8 cellular contexts compared by ENCODE assay signal in the genomic region with DNA sequence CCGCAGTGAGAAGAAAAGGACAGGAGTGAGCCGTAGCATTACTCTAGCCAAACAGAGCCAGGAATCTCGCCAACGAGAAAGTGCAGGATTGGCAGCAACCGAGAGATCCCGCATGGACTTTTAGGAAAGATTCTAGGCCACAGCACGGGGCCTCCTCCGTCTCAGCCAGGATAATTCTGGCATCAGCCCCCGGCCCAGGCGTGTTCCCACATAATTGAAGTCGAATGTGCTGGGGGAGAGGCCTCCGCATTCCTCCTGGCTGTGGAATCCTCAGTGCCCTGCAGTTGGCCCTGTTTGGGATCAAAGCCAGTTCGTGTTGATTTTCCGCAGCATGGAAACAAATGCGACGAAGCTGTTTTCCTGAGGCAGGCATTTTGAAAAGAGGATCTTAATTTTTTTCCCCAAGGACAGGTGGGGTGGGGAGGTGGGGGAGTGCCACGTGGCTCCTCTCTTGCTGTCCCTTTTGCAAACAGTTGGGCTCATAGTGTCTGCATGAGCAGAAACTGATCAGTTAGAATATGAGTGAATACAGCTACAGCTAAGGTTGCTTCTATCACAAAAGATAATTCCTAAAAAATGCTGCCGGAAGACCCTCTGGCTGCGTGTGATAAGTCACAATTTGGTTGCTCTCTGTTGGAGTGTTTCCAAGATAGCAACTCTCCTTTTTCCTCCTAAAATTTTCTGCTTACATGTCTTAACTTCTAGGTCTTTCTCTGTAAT. TPM values are rescaled to one million over a fixed set of nuclear protein-coding genes. Genes with fewer than 3 reads are reported as not detected.
A peak's percentile ranks its signal among the peaks of the same experiment; 100 is the strongest.
DNase-seq lines count a peak whose midpoint lies in the region; ATAC-seq, FAIRE-seq and TF ChIP-seq lines count a peak whose summit lies in the region.

No MANE protein-coding gene starts in this region.

- H3K18ac ChIP-seq in neuronal stem cell (ENCODE audit: low read length) = peak overlapping the region; percentile 78

- H2BK5ac ChIP-seq in neuronal stem cell (ENCODE audit: low read length) = no peak overlapping the region

- H3K4me2 ChIP-seq in neuronal stem cell (ENCODE audit: insufficient read depth, low read length, poor library complexity, severe bottlenecking) = no peak overlapping the region

- H3K27ac ChIP-seq in neuronal stem cell (replicated peaks; ENCODE audit: low read length) = peak overlapping the region; percentile 84

- peak overlapping the region; percentile 83 for H2AFZ ChIP-seq in neuronal stem cell (ENCODE audit: low read length)

- TF ChIP-seq CTCF in WTC11 (IDR thresholded peaks at IDR 0.05) (no peak), GM10248 (IDR thresholded peaks at IDR 0.05; ENCODE audit: control extremely low read depth, extremely low read depth, low read depth, missing control alignments) (no peak)

- H3K4me3 ChIP-seq in neuronal stem cell (ENCODE audit: low read length in 2 of 2) = peak overlapping the region in 1 of 2 donors; percentile 21

- H4K91ac ChIP-seq in neuronal stem cell (ENCODE audit: low read depth, low read length, poor library complexity) = no peak overlapping the region

- no peak overlapping the region for H2BK120ac ChIP-seq in neuronal stem cell (ENCODE audit: low read depth, low read length)

- no peaks in the 10 kb centered on the region for H3K27me3 ChIP-seq in neuronal stem cell (ENCODE audit: control insufficient read depth in 3 of 3, insufficient read depth in 3 of 3, low read depth in 1 of 3, low read length in 3 of 3)

- no peak for FAIRE-seq in H54 (lab: Jason Lieb, UNC)

- no peak overlapping the region for H2AK5ac ChIP-seq in neuronal stem cell (ENCODE audit: low read depth, low read length)

- H3K4me3 Mint-ChIP-seq in WTC11 = peak overlapping the region; percentile 16; the same call in 1 of the 2 replicates

- peak; percentile 75 for DNase-seq in AG08396 (ENCODE audit: low spot score)
- peak; percentile 68 for DNase-seq in WTC11 (ENCODE audit: low spot score)
- peak; percentile 75 for DNase-seq in cardiac septum (ENCODE audit: low spot score)
- DNase-seq in neuronal stem cell (ENCODE audit: low spot score) = peak; percentile 52
- no peak for DNase-seq in H54 (ENCODE audit: insufficient read length, low spot score)
- DNase-seq in SIG-M5 treated with dmso at 0.1 percent for 504 hours (lab: John Stamatoyannopoulos, UW; ENCODE audit: unreplicated experiment) = no peak
- no peak for DNase-seq in NCI-H524 treated with DMSO at 0.1 percent for 48 hours (lab: John Stamatoyannopoulos, UW)
- DNase-seq in GM10248 (ENCODE audit: extremely low spot score) = no peak

- no peak overlapping the region for H2BK15ac ChIP-seq in neuronal stem cell (ENCODE audit: low read length)

- no peak overlapping the region for H3K9ac ChIP-seq in neuronal stem cell (ENCODE audit: low read depth, low read length, poor library complexity)

- no peak overlapping the region for H3K14ac ChIP-seq in neuronal stem cell (ENCODE audit: low read length)

- no peaks in the 10 kb centered on the region for H3K9me3 Mint-ChIP-seq in WTC11

- peak; percentile 89 for ATAC-seq in WTC11

- H3K36me3 Mint-ChIP-seq in WTC11 = no peaks in the 10 kb centered on the region

- H3K4me1 Mint-ChIP-seq in WTC11 = peaks cover 23% of the 10 kb centered on the region

- H3K79me1 ChIP-seq in neuronal stem cell (ENCODE audit: low read depth, low read length) = no peaks in the 10 kb centered on the region

- H3K27me3 Mint-ChIP-seq in WTC11 (ENCODE audit: low read depth) = no peaks in the 10 kb centered on the region

- no peak for TF ChIP-seq POLR2A in H54 (IDR thresholded peaks at IDR 0.05; ENCODE audit: low read depth, low read length)

- POLR2A ChIA-PET in WTC11 (lab: Charles Lee) = interaction anchor here (1.4 kb wide), 1 partner anchor 12 kb away, joined by 5 read pairs; no protein-coding TSS in a partner anchor
- POLR2A ChIA-PET in GM10248 (lab: Yijun Ruan, JAX) = no interaction called here

- WGBS in neuronal stem cell (ENCODE audit: extremely low coverage in 2 of 2, insufficient read length in 2 of 2, insufficient replicate concordance in 1 of 2), 2 donors = no CpG with 5 or more reads among the region's 19 CpGs

- intact Hi-C loops in cardiac septum (cut with DNase I) = loop anchor here (5.0 kb wide), 1 partner anchor 39 kb away; the partner anchor contains the start of gene ATXN2

- H3K9me3 ChIP-seq in neuronal stem cell (replicated peaks in 1 of 2; ENCODE audit: control insufficient read depth in 2 of 2, insufficient read depth in 1 of 2, low read depth in 1 of 2, low read length in 2 of 2) = no peaks in the 10 kb centered on the region

- CTCF ChIA-PET in WTC11 (lab: Charles Lee) = interaction anchor here (0.6 to 2.0 kb wide), 4 partner anchors 12 to 107 kb away, joined by 3 to 8 read pairs (median 4); no protein-coding TSS in a partner anchor
- CTCF ChIA-PET in GM10248 (lab: Yijun Ruan, JAX) = interaction anchor here (1.2 kb wide), 1 partner anchor 14 kb away, joined by 4 read pairs; no protein-coding TSS in a partner anchor

- H3K27ac Mint-ChIP-seq in WTC11 = peak overlapping the region; percentile 72

- H3K4me1 ChIP-seq in neuronal stem cell (ENCODE audit: control insufficient read depth in 2 of 2, insufficient read depth in 1 of 2, low read depth in 1 of 2, low read length in 2 of 2) = peaks cover 14 to 17% of the 10 kb centered on the region in 2 donors

- peaks cover 0 to 7% of the 10 kb centered on the region in 2 donors for H3K36me3 ChIP-seq in neuronal stem cell (replicated peaks in 1 of 2; ENCODE audit: control insufficient read depth in 2 of 2, insufficient read depth in 2 of 2, low read length in 2 of 2)

- no peak overlapping the region for H4K8ac ChIP-seq in neuronal stem cell (ENCODE audit: low read depth, low read length)

- no peak overlapping the region for H2BK12ac ChIP-seq in neuronal stem cell (ENCODE audit: low read length)

- H3K4ac ChIP-seq in neuronal stem cell (ENCODE audit: low read length) = no peak overlapping the region

- no peak overlapping the region for H3K23ac ChIP-seq in neuronal stem cell (ENCODE audit: low read depth, low read length, poor library complexity)

TF ChIP-seq in WTC11, 78 proteins besides CTCF, POLR2A, EP300 and RAD21:
- TF ChIP-seq NFATC4 (CRISPR knock-in tag; IDR thresholded peaks at IDR 0.05) (no peak), ZNF138 (CRISPR knock-in tag; conservative IDR thresholded peaks at IDR 0.05) (no peak), ESRRA (CRISPR knock-in tag; IDR thresholded peaks at IDR 0.05; ENCODE audit: borderline replicate concordance) (no peak), E2F5 (CRISPR knock-in tag; IDR thresholded peaks at IDR 0.05) (no peak), CREB1 (CRISPR knock-in tag; IDR thresholded peaks at IDR 0.05) (no peak), ELF4 (CRISPR knock-in tag; IDR thresholded peaks at IDR 0.05; ENCODE audit: low read depth) (no peak), NFE2L1 (CRISPR knock-in tag; IDR thresholded peaks at IDR 0.05) (0 out of 2 replicates have a peak, but pooled peaks have one; percentile 25), MAX (CRISPR knock-in tag; IDR thresholded peaks at IDR 0.05) (peak; percentile 19; the same call in 1 of the 2 replicates), SOX15 (CRISPR knock-in tag; IDR thresholded peaks at IDR 0.05) (no peak), ZBTB21 (CRISPR knock-in tag; IDR thresholded peaks at IDR 0.05; ENCODE audit: borderline replicate concordance) (no peak), E2F4 (CRISPR knock-in tag; IDR thresholded peaks at IDR 0.05; ENCODE audit: borderline replicate concordance, low read depth) (no peak), ZNF263 (CRISPR knock-in tag; IDR thresholded peaks at IDR 0.05; ENCODE audit: low read depth) (no peak)

RNA-seq across cellular contexts. Expression of gene ATXN2, which starts 37.3 kb away (rescaled TPM):
- total RNA-seq in WTC11 (2021) (56.2 to 57.5 TPM (median 56.3 TPM) in 3 replicates), cardiac septum (56.1 TPM)
- polyA plus RNA-seq in neuronal stem cell (2013, experiment 1 of 2) = 45.8 TPM
- polyA plus RNA-seq in neuronal stem cell (2013, experiment 2 of 2) = 44.3 TPM

RNA-seq across cellular contexts. Expression of gene BRAP, which starts 49.4 kb away (rescaled TPM):
- total RNA-seq in WTC11 (2021) (17.3 to 18.3 TPM (median 18.1 TPM) in 3 replicates), cardiac septum (13.9 TPM)
- 13.7 TPM for polyA plus RNA-seq in neuronal stem cell (2013, experiment 1 of 2)
- 13.7 TPM for polyA plus RNA-seq in neuronal stem cell (2013, experiment 2 of 2)

RNA-seq across cellular contexts. Expression of gene ACAD10, which starts 49.5 kb away (rescaled TPM):
- total RNA-seq in WTC11 (2021) (29.1 to 37.5 TPM (median 37.1 TPM) in 3 replicates), cardiac septum (30.8 TPM)
- polyA plus RNA-seq in neuronal stem cell (2013, experiment 1 of 2) = 16.1 TPM
- polyA plus RNA-seq in neuronal stem cell (2013, experiment 2 of 2) = 15.2 TPM

Comparison
In these comparisons a context has a peak if more than half of its experiments do, and no peak if none do; other contexts are left out.
1. DNase-seq: peak in AG08396 (single experiment), WTC11 (single experiment), cardiac septum (single experiment) and neuronal stem cell (single experiment); none in H54 (single experiment), SIG-M5 treated with dmso at 0.1 percent for 504 hours (single experiment), NCI-H524 treated with DMSO at 0.1 percent for 48 hours (single experiment) and GM10248 (single experiment).